8 cellular contexts compared by ENCODE assay signal in genomic region chr5:94908889-94909480, GRCh38.
A peak's percentile ranks its signal among the peaks of the same experiment; 100 is the strongest.
DNase-seq lines count a peak whose midpoint lies in the region; ATAC-seq and TF ChIP-seq lines count a peak whose summit lies in the region.

No MANE protein-coding gene starts in this region.

- H3K4me3 Mint-ChIP-seq in activated naive CD4-positive, alpha-beta T cell treated with anti-CD3 and anti-CD28 coated beads, Interleukin-2, amount 10 ng/mL, durations not matched to agents 7 days and 5 days: no peak overlapping the region

- H3K27ac Mint-ChIP-seq in activated naive CD4-positive, alpha-beta T cell treated with anti-CD3 and anti-CD28 coated beads, Interleukin-2, amount 10 ng/mL, durations not matched to agents 7 days and 5 days: no peak overlapping the region

- H3K9me3 Mint-ChIP-seq in activated naive CD4-positive, alpha-beta T cell treated with anti-CD3 and anti-CD28 coated beads, Interleukin-2, amount 10 ng/mL, durations not matched to agents 7 days and 5 days: no peaks in the 10 kb centered on the region

- no peaks in the 10 kb centered on the region for H3K27me3 Mint-ChIP-seq in activated naive CD4-positive, alpha-beta T cell treated with anti-CD3 and anti-CD28 coated beads, Interleukin-2, amount 10 ng/mL, durations not matched to agents 7 days and 5 days

- TF ChIP-seq EP300 in stomach (IDR thresholded peaks at IDR 0.05): no peak

- no peaks in the 10 kb centered on the region for H3K27me3 ChIP-seq in RWPE2 (ENCODE audit: insufficient read depth, poor library complexity, severe bottlenecking)
- no peaks in the 10 kb centered on the region for H3K27me3 ChIP-seq in stomach

- no peak overlapping the region for H3K27ac ChIP-seq in RWPE2 (ENCODE audit: poor library complexity, severe bottlenecking)
- no peak overlapping the region for H3K27ac ChIP-seq in stomach

- peak; percentile 63 for ATAC-seq in HG02588 (IDR thresholded peaks at IDR 0.05; ENCODE audit: unreplicated experiment)
- peak; percentile 68 for ATAC-seq in RWPE2 (ENCODE audit: low read depth)

- no peaks in the 10 kb centered on the region for H3K36me3 Mint-ChIP-seq in activated naive CD4-positive, alpha-beta T cell treated with anti-CD3 and anti-CD28 coated beads, Interleukin-2, amount 10 ng/mL, durations not matched to agents 7 days and 5 days

- H3K4me3 ChIP-seq in RWPE2 (ENCODE audit: severe bottlenecking) (no peak overlapping the region), fibroblast of the aortic adventitia (ENCODE audit: low read depth, low read length) (no peak overlapping the region), stomach (no peak overlapping the region), lower leg skin (ENCODE audit: low read depth, poor library complexity, severe bottlenecking) (no peak overlapping the region)

- H3K4me1 Mint-ChIP-seq in activated naive CD4-positive, alpha-beta T cell treated with anti-CD3 and anti-CD28 coated beads, Interleukin-2, amount 10 ng/mL, durations not matched to agents 7 days and 5 days: no peaks in the 10 kb centered on the region

- TF ChIP-seq CTCF in RWPE2 (IDR thresholded peaks at IDR 0.05; ENCODE audit: poor library complexity, severe bottlenecking): peak; percentile 92
- peak; percentile 70 for TF ChIP-seq CTCF in fibroblast of the aortic adventitia (IDR thresholded peaks at IDR 0.05; ENCODE audit: insufficient read depth, low read length)
- TF ChIP-seq CTCF in stomach (IDR thresholded peaks at IDR 0.05): peak in 4 of 7 experiments; percentile 10 to 45 (median 33)
- no peak for TF ChIP-seq CTCF in lower leg skin (IDR thresholded peaks at IDR 0.05)

- H3K9me3 ChIP-seq in RWPE2 (ENCODE audit: severe bottlenecking) (no peaks in the 10 kb centered on the region), stomach (no peaks in the 10 kb centered on the region)

- TF ChIP-seq POLR2A in stomach (IDR thresholded peaks at IDR 0.05): no peak
- no peak for TF ChIP-seq POLR2A in lower leg skin (IDR thresholded peaks at IDR 0.05)

- CTCF ChIA-PET in activated naive CD4-positive, alpha-beta T cell treated with anti-CD3 and anti-CD28 coated beads, Interleukin-2, amount 10 ng/mL, durations not matched to agents 7 days and 5 days (lab: Charles Lee): interaction anchor here (0.6 to 1.0 kb wide), 2 partner anchors 20 to 114 kb away, joined by 3 to 4 read pairs; no protein-coding TSS in a partner anchor

- intact Hi-C loops in stomach (cut with DNase I; ENCODE audit: low total_unique reads): no loop called here
- intact Hi-C loops in lower leg skin (cut with DNase I; ENCODE audit: low total_unique reads): no loop called here

- H3K4me1 ChIP-seq in RWPE2 (ENCODE audit: insufficient read depth, poor library complexity, severe bottlenecking) (no peaks in the 10 kb centered on the region), stomach (no peaks in the 10 kb centered on the region)

- WGBS in stomach, 5 donors: 21 to 34% (median 24%) methylated on average over 2 of the region's 2 CpGs
- 28 to 44% methylated on average over 2 of the region's 2 CpGs for WGBS in lower leg skin, 2 donors

- H3K36me3 ChIP-seq in RWPE2 (ENCODE audit: low read depth): no peaks in the 10 kb centered on the region
- peaks cover 0 to 14% (median 10%) of the 10 kb centered on the region in 4 donors for H3K36me3 ChIP-seq in stomach

- DNase-seq in SKM-1 treated with dmso at 0.1 percent for 144 hours (lab: John Stamatoyannopoulos, UW; ENCODE audit: unreplicated experiment) (peak; percentile 10), SKM-1 (lab: John Stamatoyannopoulos, UW; ENCODE audit: unreplicated experiment) (no peak), RWPE2 (ENCODE audit: low spot score) (no peak), fibroblast of the aortic adventitia (ENCODE audit: low read depth) (peak; percentile 64), stomach (no peak), lower leg skin (ENCODE audit: low spot score in 2 of 2) (no peak)
- no peak for DNase-seq in activated naive CD4-positive, alpha-beta T cell treated with anti-CD3 and anti-CD28 coated beads, Interleukin-2, amount 10 ng/mL, durations not matched to agents 7 days and 5 days

Comparison
In these comparisons a context has a peak if more than half of its experiments do, and no peak if none do; other contexts are left out.
1. DNase-seq: peak in SKM-1 treated with dmso at 0.1 percent for 144 hours (single experiment) and fibroblast of the aortic adventitia (single experiment); none in SKM-1 (single experiment), RWPE2 (single experiment), stomach (single experiment), activated naive CD4-positive, alpha-beta T cell treated with anti-CD3 and anti-CD28 coated beads, Interleukin-2, amount 10 ng/mL, durations not matched to agents 7 days and 5 days (single experiment) and lower leg skin (0 of 2).
2. CTCF ChIP-seq: peak in RWPE2 (single experiment), fibroblast of the aortic adventitia (single experiment) and stomach (4 of 7); none in lower leg skin (0 of 3).